ENCODE assay signal across 6 cellular contexts in genomic region chr19:57903298-57904174, GRCh38. TPM values are rescaled to one million over a fixed set of nuclear protein-coding genes. Genes with fewer than 3 reads are reported as not detected.
A peak's percentile ranks its signal among the peaks of the same experiment; 100 is the strongest.
DNase-seq lines count a peak whose midpoint lies in the region; TF ChIP-seq lines count a peak whose summit lies in the region.

No MANE protein-coding gene starts in this region.

- 51 to 57% (median 53%) methylated on average over 9 of the region's 9 CpGs for WGBS in adrenal gland, 4 donors

- H3K27me3 Mint-ChIP-seq in activated CD4-positive, alpha-beta memory T cell treated with anti-CD3 and anti-CD28 coated beads for 36 hours = no peaks in the 10 kb centered on the region
- H3K27me3 Mint-ChIP-seq in activated CD4-positive, alpha-beta memory T cell treated with anti-CD3 and anti-CD28 coated beads, Interleukin-2, amount 10 ng/mL, durations not matched to agents 7 days and 5 days = no peaks in the 10 kb centered on the region

- peaks cover 0 to 3% of the 10 kb centered on the region in 2 donors for H3K36me3 ChIP-seq in adrenal gland (replicated peaks in 1 of 2)

- H3K9me3 Mint-ChIP-seq in activated CD4-positive, alpha-beta memory T cell treated with anti-CD3 and anti-CD28 coated beads for 36 hours = peaks cover 52% of the 10 kb centered on the region
- peaks cover 47% of the 10 kb centered on the region for H3K9me3 Mint-ChIP-seq in activated CD4-positive, alpha-beta memory T cell treated with anti-CD3 and anti-CD28 coated beads, Interleukin-2, amount 10 ng/mL, durations not matched to agents 7 days and 5 days

- peaks cover 6% of the 10 kb centered on the region for H3K4me1 Mint-ChIP-seq in activated CD4-positive, alpha-beta memory T cell treated with anti-CD3 and anti-CD28 coated beads for 36 hours (ENCODE audit: low read depth)
- no peaks in the 10 kb centered on the region for H3K4me1 Mint-ChIP-seq in activated CD4-positive, alpha-beta memory T cell treated with anti-CD3 and anti-CD28 coated beads, Interleukin-2, amount 10 ng/mL, durations not matched to agents 7 days and 5 days

- intact Hi-C loops in activated CD4-positive, alpha-beta memory T cell treated with anti-CD3 and anti-CD28 coated beads for 36 hours (cut with micrococcal nuclease) = loop anchor here (5.0 kb wide), 1 partner anchor 166 kb away; no protein-coding TSS in a partner anchor
- intact Hi-C loops in adrenal gland (cut with DNase I) = no loop called here

- H3K4me1 ChIP-seq in adrenal gland (replicated peaks in 1 of 2) = no peaks in the 10 kb centered on the region

- H3K9me3 ChIP-seq in adrenal gland (replicated peaks in 1 of 3) = no peaks in the 10 kb centered on the region

- CTCF ChIA-PET in activated CD4-positive, alpha-beta memory T cell treated with anti-CD3 and anti-CD28 coated beads for 36 hours (lab: Charles Lee) = interaction anchor here (0.7 to 1.6 kb wide), 2 partner anchors 11 to 30 kb away, joined by 3 to 4 read pairs; no protein-coding TSS in a partner anchor
- CTCF ChIA-PET in activated CD4-positive, alpha-beta memory T cell treated with anti-CD3 and anti-CD28 coated beads, Interleukin-2, amount 10 ng/mL, durations not matched to agents 7 days and 5 days (lab: Charles Lee) = no interaction called here

- no peak overlapping the region for H3K4me3 Mint-ChIP-seq in activated CD4-positive, alpha-beta memory T cell treated with anti-CD3 and anti-CD28 coated beads for 36 hours
- no peak overlapping the region for H3K4me3 Mint-ChIP-seq in activated CD4-positive, alpha-beta memory T cell treated with anti-CD3 and anti-CD28 coated beads, Interleukin-2, amount 10 ng/mL, durations not matched to agents 7 days and 5 days

- no peak for TF ChIP-seq POLR2A in adrenal gland (IDR thresholded peaks at IDR 0.05)

- TF ChIP-seq CTCF in adrenal gland (IDR thresholded peaks at IDR 0.05) = peak; percentile 42 to 58 (median 54)

- no peak for DNase-seq in activated CD4-positive, alpha-beta memory T cell treated with anti-CD3 and anti-CD28 coated beads for 36 hours
- no peak for DNase-seq in activated CD4-positive, alpha-beta memory T cell treated with anti-CD3 and anti-CD28 coated beads, Interleukin-2, amount 10 ng/mL, durations not matched to agents 7 days and 5 days
- DNase-seq in adrenal gland (no peak), myocyte (ENCODE audit: low read depth) (peak; percentile 53), T-helper 9 cell (no peak)
- no peak for DNase-seq in activated CD8-positive, alpha-beta memory T cell treated with anti-CD3 and anti-CD28 coated beads, Interleukin-2, amount 50 U/mL, for 48 hours

- H3K27ac ChIP-seq in adrenal gland = no peak overlapping the region

- POLR2A ChIA-PET in activated CD4-positive, alpha-beta memory T cell treated with anti-CD3 and anti-CD28 coated beads for 36 hours (lab: Charles Lee) = no interaction called here
- POLR2A ChIA-PET in activated CD4-positive, alpha-beta memory T cell treated with anti-CD3 and anti-CD28 coated beads, Interleukin-2, amount 10 ng/mL, durations not matched to agents 7 days and 5 days (lab: Charles Lee) = no interaction called here

- H3K36me3 Mint-ChIP-seq in activated CD4-positive, alpha-beta memory T cell treated with anti-CD3 and anti-CD28 coated beads for 36 hours = peaks cover 38% of the 10 kb centered on the region
- peaks cover 51% of the 10 kb centered on the region for H3K36me3 Mint-ChIP-seq in activated CD4-positive, alpha-beta memory T cell treated with anti-CD3 and anti-CD28 coated beads, Interleukin-2, amount 10 ng/mL, durations not matched to agents 7 days and 5 days (ENCODE audit: low read depth)

- H3K27me3 ChIP-seq in adrenal gland = no peaks in the 10 kb centered on the region

- H3K27ac Mint-ChIP-seq in activated CD4-positive, alpha-beta memory T cell treated with anti-CD3 and anti-CD28 coated beads for 36 hours = peak overlapping the region; percentile 60
- H3K27ac Mint-ChIP-seq in activated CD4-positive, alpha-beta memory T cell treated with anti-CD3 and anti-CD28 coated beads, Interleukin-2, amount 10 ng/mL, durations not matched to agents 7 days and 5 days = no peak overlapping the region

- no peak overlapping the region for H3K4me3 ChIP-seq in adrenal gland

RNA-seq across cellular contexts. Expression of gene ZNF417, which starts 12.9 kb away (rescaled TPM):
- total RNA-seq in activated CD4-positive, alpha-beta memory T cell treated with anti-CD3 and anti-CD28 coated beads for 36 hours = 10 to 100 TPM; 10.6 to 11.1 TPM
- 10 to 100 TPM; 16.7 to 20.1 TPM for total RNA-seq in activated CD4-positive, alpha-beta memory T cell treated with anti-CD3 and anti-CD28 coated beads, Interleukin-2, amount 10 ng/mL, durations not matched to agents 7 days and 5 days
- total RNA-seq in adrenal gland = 10 to 100 TPM in 6 of 8 donors, 1 to 10 TPM in 2; 5.8 to 20.8 (median 15.9) TPM
- 1 to 10 TPM; 1.8 to 9.0 (median 6.8) TPM for polyA plus RNA-seq in adrenal gland
- total RNA-seq in myocyte = 8.1 and 10.9 TPM in 2 replicates
- 6.9 TPM for polyA plus RNA-seq in myocyte (2012)

RNA-seq across cellular contexts. Expression of gene ZNF814, which starts 14.7 kb away (rescaled TPM):
- 10 to 100 TPM; 10.4 to 12.4 TPM for total RNA-seq in activated CD4-positive, alpha-beta memory T cell treated with anti-CD3 and anti-CD28 coated beads for 36 hours
- total RNA-seq in activated CD4-positive, alpha-beta memory T cell treated with anti-CD3 and anti-CD28 coated beads, Interleukin-2, amount 10 ng/mL, durations not matched to agents 7 days and 5 days = 1 to 10 TPM; 9.3 to 9.6 TPM
- total RNA-seq in adrenal gland (10 to 100 TPM in 7 of 8 donors, 1 to 10 TPM in 1; 8.1 to 37.6 (median 20.6) TPM), myocyte (3.1 and 7.2 TPM in 2 replicates)
- polyA plus RNA-seq in adrenal gland = 10 to 100 TPM; 20.6 to 24.3 (median 22.2) TPM
- 24.2 TPM for polyA plus RNA-seq in myocyte (2012)

RNA-seq across cellular contexts. Expression of gene ZNF418, which starts 31.7 kb away (rescaled TPM):
- total RNA-seq in activated CD4-positive, alpha-beta memory T cell treated with anti-CD3 and anti-CD28 coated beads for 36 hours = 1 to 10 TPM; 2.3 TPM
- total RNA-seq in activated CD4-positive, alpha-beta memory T cell treated with anti-CD3 and anti-CD28 coated beads, Interleukin-2, amount 10 ng/mL, durations not matched to agents 7 days and 5 days = 1 to 10 TPM; 3.0 to 3.7 TPM
- total RNA-seq in adrenal gland (1 to 10 TPM in 7 of 8 donors, under 1 TPM in 1; 0.42 to 9.0 (median 4.4) TPM), myocyte (3.1 and 4.7 TPM in 2 replicates)
- 1 to 10 TPM; 3.8 to 6.7 (median 4.5) TPM for polyA plus RNA-seq in adrenal gland
- polyA plus RNA-seq in myocyte (2012) = 2.1 TPM

RNA-seq across cellular contexts. Expression of gene ZNF256, which starts 44.0 kb away (rescaled TPM):
- 1 to 10 TPM; 3.9 TPM for total RNA-seq in activated CD4-positive, alpha-beta memory T cell treated with anti-CD3 and anti-CD28 coated beads for 36 hours
- 1 to 10 TPM; 5.8 to 6.1 TPM for total RNA-seq in activated CD4-positive, alpha-beta memory T cell treated with anti-CD3 and anti-CD28 coated beads, Interleukin-2, amount 10 ng/mL, durations not matched to agents 7 days and 5 days
- total RNA-seq in adrenal gland (1 to 10 TPM; 2.4 to 6.1 (median 5.5) TPM), myocyte (3.1 and 3.9 TPM in 2 replicates)
- 1 to 10 TPM; 3.5 to 4.9 (median 3.5) TPM for polyA plus RNA-seq in adrenal gland
- 2.7 TPM for polyA plus RNA-seq in myocyte (2012)

RNA-seq across cellular contexts. Expression of gene ZNF587, which starts 53.9 kb away (rescaled TPM):
- 10 to 100 TPM; 20.9 to 23.9 TPM for total RNA-seq in activated CD4-positive, alpha-beta memory T cell treated with anti-CD3 and anti-CD28 coated beads for 36 hours
- total RNA-seq in activated CD4-positive, alpha-beta memory T cell treated with anti-CD3 and anti-CD28 coated beads, Interleukin-2, amount 10 ng/mL, durations not matched to agents 7 days and 5 days = 10 to 100 TPM; 34.9 to 36.2 TPM
- total RNA-seq in adrenal gland = 10 to 100 TPM; 10.6 to 38.6 (median 23.8) TPM
- 10 to 100 TPM in 2 of 3 donors, 1 to 10 TPM in 1; 6.2 to 72.0 (median 23.0) TPM for polyA plus RNA-seq in adrenal gland
- total RNA-seq in myocyte = 13.5 and 13.8 TPM in 2 replicates
- polyA plus RNA-seq in myocyte (2012) = 14.6 TPM
